In the genomic region with DNA sequence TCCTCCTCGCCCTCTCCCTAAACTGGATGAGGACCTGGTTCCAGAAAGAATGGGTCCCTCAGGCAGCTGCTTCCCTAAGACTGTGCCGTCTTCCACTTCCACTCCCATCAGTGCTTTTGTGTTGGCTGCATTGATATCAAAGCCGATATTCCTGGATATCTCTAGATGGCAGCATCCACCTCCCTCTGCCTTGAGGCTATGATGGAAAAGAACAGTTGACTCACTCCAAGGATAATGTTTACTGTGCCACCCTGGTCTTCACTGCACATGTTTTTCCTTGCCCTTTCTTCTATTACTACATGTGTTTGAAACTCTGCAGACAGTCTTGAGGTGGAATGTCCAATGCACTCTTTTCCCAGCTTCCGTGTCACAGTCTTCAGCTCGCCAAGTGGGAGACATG, we compare ENCODE assay signal across 9 cellular contexts.
DNase-seq lines count a peak whose midpoint lies in the region; ATAC-seq and TF ChIP-seq lines count a peak whose summit lies in the region.
"Had no signal": no experiment of that assay in that cellular context is flagged by ENCODE, and none has a peak within 500 bp of the region (broad histone marks: within the 10 kb centered on the region; RNA-seq: fewer than 3 reads in every experiment).

No MANE protein-coding gene starts in this region.

- no peaks in the 10 kb centered on the region for H3K4me1 ChIP-seq in liver (ENCODE audit: control insufficient read depth in 4 of 4, insufficient read depth in 4 of 4, low read length in 3 of 4)

- DNase-seq in AG08396 (ENCODE audit: low spot score) (peak; percentile 48), LNCaP clone FGC (ENCODE audit: low read depth) (peak; percentile 56), MCF 10A (ENCODE audit: unreplicated experiment) (peak; percentile 84)
- DNase-seq in stimulated activated CD4-positive, alpha-beta T cell treated with anti-CD3 and anti-CD28 coated beads, Interleukin-15, amount 100 ng/mL, for 24 hours: no peak
- no peak for DNase-seq in activated T-cell treated with anti-CD3 and anti-CD28 coated beads, Interleukin-2, amount 50 U/mL, for 1 hour
- DNase-seq: naive B cell had no signal

- no peak overlapping the region for H3K27ac Mint-ChIP-seq in MCF 10A (ENCODE audit: low read depth, unreplicated experiment)
- H3K27ac Mint-ChIP-seq: naive B cell had no signal

- H3K27ac ChIP-seq in liver (ENCODE audit: low read depth in 1 of 2, low read length in 2 of 2): no peak overlapping the region

- H3K9me3 ChIP-seq in liver (ENCODE audit: control insufficient read depth in 4 of 4, low read length in 3 of 4): no peaks in the 10 kb centered on the region

- intact Hi-C loops in MCF 10A (cut with micrococcal nuclease): loop anchor here (1.0 to 5.0 kb wide), 4 partner anchors 57 to 401 kb away; no protein-coding TSS in a partner anchor

- CTCF ChIA-PET in MCF 10A (lab: Yijun Ruan, JAX): interaction anchor here (0.6 to 2.9 kb wide), 14 partner anchors 9 to 501 kb away, joined by 3 to 11 read pairs (median 4); no protein-coding TSS in a partner anchor

- TF ChIP-seq RAD21 in liver (IDR thresholded peaks at IDR 0.05): peak; percentile 76 to 91

- no peak for ATAC-seq in GM21619 (IDR thresholded peaks at IDR 0.05; ENCODE audit: unreplicated experiment)
- ATAC-seq in GM21360 (IDR thresholded peaks at IDR 0.05; ENCODE audit: unreplicated experiment): no peak

- WGBS in liver: 63% methylated on average over 5 of the region's 5 CpGs

- no peak overlapping the region for H3K4me3 Mint-ChIP-seq in MCF 10A (ENCODE audit: unreplicated experiment)
- H3K4me3 Mint-ChIP-seq: naive B cell had no signal

- peaks cover 42% of the 10 kb centered on the region for H3K27me3 Mint-ChIP-seq in MCF 10A (ENCODE audit: insufficient read depth, unreplicated experiment)

- H3K36me3 Mint-ChIP-seq in MCF 10A (ENCODE audit: insufficient read depth, unreplicated experiment): no peaks in the 10 kb centered on the region
- H3K36me3 Mint-ChIP-seq: naive B cell had no signal

- H3K9me3 Mint-ChIP-seq in MCF 10A (ENCODE audit: unreplicated experiment): no peaks in the 10 kb centered on the region
- H3K9me3 Mint-ChIP-seq: naive B cell had no signal

- POLR2A ChIA-PET in MCF 10A (lab: Yijun Ruan, JAX): interaction anchor here (0.6 to 2.4 kb wide), 3 partner anchors 11 to 22 kb away, joined by 3 to 5 read pairs (median 5); no protein-coding TSS in a partner anchor

- H3K4me1 Mint-ChIP-seq in MCF 10A (ENCODE audit: insufficient read depth, unreplicated experiment): peaks cover 8% of the 10 kb centered on the region

- H3K36me3 ChIP-seq in liver (ENCODE audit: control insufficient read depth in 4 of 4, insufficient read depth in 3 of 4, low read depth in 1 of 4, low read length in 3 of 4): no peaks in the 10 kb centered on the region

- TF ChIP-seq CTCF in LNCaP clone FGC (IDR thresholded peaks at IDR 0.05; ENCODE audit: control insufficient read depth, extremely low read depth, insufficient read depth) (peak; percentile 85), MCF 10A (IDR thresholded peaks at IDR 0.05; ENCODE audit: unreplicated experiment) (peak; percentile 56), liver (IDR thresholded peaks at IDR 0.05; ENCODE audit: low read depth, low read length, missing input control) (peak; percentile 43)

- H3K4me3 ChIP-seq in LNCaP clone FGC (ENCODE audit: low read depth, low read length): no peak overlapping the region
- H3K4me3 ChIP-seq in liver (ENCODE audit: low read depth in 1 of 3, low read length in 3 of 3): no peak overlapping the region

- no peak overlapping the region for H3K9ac ChIP-seq in liver (ENCODE audit: low read depth in 1 of 2, low read length in 2 of 2)

- H3K27me3 ChIP-seq in liver (ENCODE audit: control insufficient read depth in 4 of 4, insufficient read depth in 4 of 4, low read length in 3 of 4): no peaks in the 10 kb centered on the region

- BruUV-seq in MCF 10A (replicated peaks; lab: Mats Ljungman, UMichigan): no TSS peak

TF ChIP-seq in liver, 16 proteins besides CTCF, POLR2A, EP300 and RAD21:
- TF ChIP-seq RXRA (IDR thresholded peaks at IDR 0.05): no peak
- TF ChIP-seq, protein P1, sequence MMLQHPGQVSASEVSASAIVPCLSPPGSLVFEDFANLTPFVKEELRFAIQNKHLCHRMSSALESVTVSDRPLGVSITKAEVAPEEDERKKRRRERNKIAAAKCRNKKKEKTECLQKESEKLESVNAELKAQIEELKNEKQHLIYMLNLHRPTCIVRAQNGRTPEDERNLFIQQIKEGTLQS (IDR thresholded peaks at IDR 0.05): no peak
- no peak for TF ChIP-seq MAX (IDR thresholded peaks at IDR 0.05)
- no peak for TF ChIP-seq TAF1 (conservative IDR thresholded peaks at IDR 0.05)
- TF ChIP-seq FOXA1 (IDR thresholded peaks at IDR 0.05): no peak
- no peak for TF ChIP-seq FOXA2 (IDR thresholded peaks at IDR 0.05)
- no peak for TF ChIP-seq SP1 (IDR thresholded peaks at IDR 0.05)
- no peak for TF ChIP-seq HNF4A (conservative IDR thresholded peaks at IDR 0.05)
- TF ChIP-seq YY1 (IDR thresholded peaks at IDR 0.05): no peak
- no peak for TF ChIP-seq JUND (IDR thresholded peaks at IDR 0.05)
- TF ChIP-seq HNF4G (IDR thresholded peaks at IDR 0.05): no peak
- TF ChIP-seq GABPA (IDR thresholded peaks at IDR 0.05 in 1 of 2, conservative IDR thresholded peaks at IDR 0.05 in 1 of 2): no peak
- TF ChIP-seq ZBTB33 (IDR thresholded peaks at IDR 0.05): no peak
- TF ChIP-seq, protein P2, sequence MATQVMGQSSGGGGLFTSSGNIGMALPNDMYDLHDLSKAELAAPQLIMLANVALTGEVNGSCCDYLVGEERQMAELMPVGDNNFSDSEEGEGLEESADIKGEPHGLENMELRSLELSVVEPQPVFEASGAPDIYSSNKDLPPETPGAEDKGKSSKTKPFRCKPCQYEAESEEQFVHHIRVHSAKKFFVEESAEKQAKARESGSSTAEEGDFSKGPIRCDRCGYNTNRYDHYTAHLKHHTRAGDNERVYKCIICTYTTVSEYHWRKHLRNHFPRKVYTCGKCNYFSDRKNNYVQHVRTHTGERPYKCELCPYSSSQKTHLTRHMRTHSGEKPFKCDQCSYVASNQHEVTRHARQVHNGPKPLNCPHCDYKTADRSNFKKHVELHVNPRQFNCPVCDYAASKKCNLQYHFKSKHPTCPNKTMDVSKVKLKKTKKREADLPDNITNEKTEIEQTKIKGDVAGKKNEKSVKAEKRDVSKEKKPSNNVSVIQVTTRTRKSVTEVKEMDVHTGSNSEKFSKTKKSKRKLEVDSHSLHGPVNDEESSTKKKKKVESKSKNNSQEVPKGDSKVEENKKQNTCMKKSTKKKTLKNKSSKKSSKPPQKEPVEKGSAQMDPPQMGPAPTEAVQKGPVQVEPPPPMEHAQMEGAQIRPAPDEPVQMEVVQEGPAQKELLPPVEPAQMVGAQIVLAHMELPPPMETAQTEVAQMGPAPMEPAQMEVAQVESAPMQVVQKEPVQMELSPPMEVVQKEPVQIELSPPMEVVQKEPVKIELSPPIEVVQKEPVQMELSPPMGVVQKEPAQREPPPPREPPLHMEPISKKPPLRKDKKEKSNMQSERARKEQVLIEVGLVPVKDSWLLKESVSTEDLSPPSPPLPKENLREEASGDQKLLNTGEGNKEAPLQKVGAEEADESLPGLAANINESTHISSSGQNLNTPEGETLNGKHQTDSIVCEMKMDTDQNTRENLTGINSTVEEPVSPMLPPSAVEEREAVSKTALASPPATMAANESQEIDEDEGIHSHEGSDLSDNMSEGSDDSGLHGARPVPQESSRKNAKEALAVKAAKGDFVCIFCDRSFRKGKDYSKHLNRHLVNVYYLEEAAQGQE (IDR thresholded peaks at IDR 0.05): no peak
- no peak for TF ChIP-seq EGR1 (IDR thresholded peaks at IDR 0.05; ENCODE audit: low read depth in 2 of 2)
- TF ChIP-seq NR2F2 (IDR thresholded peaks at IDR 0.05): no peak

Comparison
In these comparisons a context has a peak if more than half of its experiments do, and no peak if none do; other contexts are left out.
1. DNase-seq: peak in AG08396 (single experiment), LNCaP clone FGC (single experiment) and MCF 10A (single experiment); none in stimulated activated CD4-positive, alpha-beta T cell treated with anti-CD3 and anti-CD28 coated beads, Interleukin-15, amount 100 ng/mL, for 24 hours (single experiment) and activated T-cell treated with anti-CD3 and anti-CD28 coated beads, Interleukin-2, amount 50 U/mL, for 1 hour (single experiment).
2. Peak in every context shown above with its lines, with median percentiles within 50 percentile points of each other: CTCF ChIP-seq.